Comparison of ENCODE assay signal across 33 cellular contexts in genomic region chr5:175731756-175732465, GRCh38.
"Had no signal": no experiment of that assay in that cellular context is flagged by ENCODE, and none has a peak within 500 bp of the region (broad histone marks: within the 10 kb centered on the region; RNA-seq: fewer than 3 reads in every experiment).

No MANE protein-coding gene starts in this region.

- H3K36me3 Mint-ChIP-seq: activated CD8-positive, alpha-beta memory T cell treated with anti-CD3 and anti-CD28 coated beads, Interleukin-2, amount 10 ng/mL, durations not matched to agents 7 days and 5 days; activated naive CD8-positive, alpha-beta T cell had no signal

- H3K27ac ChIP-seq: brain microvascular endothelial cell, colonic mucosa, WERI-Rb-1 had no signal

- H3K4me1 ChIP-seq: colonic mucosa had no signal

- H3K4me3 Mint-ChIP-seq: activated B cell treated with CpG ODN at 0.5 μM for 24 hours; activated CD8-positive, alpha-beta memory T cell treated with anti-CD3 and anti-CD28 coated beads, Interleukin-2, amount 10 ng/mL, durations not matched to agents 7 days and 5 days; activated CD8-positive, alpha-beta T cell treated with anti-CD3 and anti-CD28 coated beads for 36 hours; activated naive CD8-positive, alpha-beta T cell; activated T-helper 1 cell treated with anti-CD3 and anti-CD28 coated beads, Interleukin-12 subunit alpha, Interleukin-12 subunit beta, Interleukin-2, Interleukin-4 antibody, amounts not matched to agents 30 ng/mL and 10 ng/mL and 1 ng/mL, durations not matched to agents 14 hours and 24 hours and 36 hours; central memory CD8-positive, alpha-beta T cell; endodermal cell; T-helper 17 cell; T-helper 2 cell treated with Interferon-gamma antibody and Interleukin-4, amounts not matched to agents 5 μg/mL and 100 μg/mL, for 36 hours had no signal

- H3K27ac Mint-ChIP-seq: activated B cell treated with CpG ODN at 0.5 μM for 24 hours; activated CD8-positive, alpha-beta memory T cell treated with anti-CD3 and anti-CD28 coated beads, Interleukin-2, amount 10 ng/mL, durations not matched to agents 7 days and 5 days; activated CD8-positive, alpha-beta T cell treated with anti-CD3 and anti-CD28 coated beads for 36 hours; activated naive CD8-positive, alpha-beta T cell; activated T-helper 1 cell treated with anti-CD3 and anti-CD28 coated beads, Interleukin-12 subunit alpha, Interleukin-12 subunit beta, Interleukin-2, Interleukin-4 antibody, amounts not matched to agents 30 ng/mL and 10 ng/mL and 1 ng/mL, durations not matched to agents 14 hours and 24 hours and 36 hours; activated T-helper 2 cell treated with anti-CD3 and anti-CD28 coated beads, Interferon-gamma antibody, Interleukin-2, Interleukin-4, amounts not matched to agents 10 μg/mL and 5 μg/mL and 100 μg/mL, durations not matched to agents 14 hours and 24 hours and 36 hours; endodermal cell; T-helper 17 cell; T-helper 2 cell treated with Interferon-gamma antibody and Interleukin-4, amounts not matched to agents 5 μg/mL and 100 μg/mL, for 36 hours had no signal

- FAIRE-seq: astrocyte, bronchial epithelial cell, frontal cortex had no signal

- DNase-seq: activated B cell treated with CpG ODN at 0.5 μM for 24 hours; activated CD4-positive, alpha-beta T cell treated with anti-CD3 and anti-CD28 coated beads for 48 hours; activated CD4-positive, alpha-beta T cell treated with anti-CD3 and anti-CD28 coated beads, Interleukin-2, amount 50 U/mL, for 1 hour; activated CD4-positive, alpha-beta T cell treated with anti-CD3 and anti-CD28 coated beads, Interleukin-2, amount 50 U/mL, for 48 hours; activated CD8-positive, alpha-beta memory T cell treated with anti-CD3 and anti-CD28 coated beads, Interleukin-2, amount 10 ng/mL, durations not matched to agents 7 days and 5 days; activated CD8-positive, alpha-beta memory T cell treated with anti-CD3 and anti-CD28 coated beads, Interleukin-2, amount 50 U/mL, for 4 hours; activated CD8-positive, alpha-beta T cell treated with anti-CD3 and anti-CD28 coated beads for 36 hours; activated effector memory CD4-positive, alpha-beta T cell treated with anti-CD3 and anti-CD28 coated beads, Interleukin-2, amount 50 U/mL, for 16 hours; activated naive CD4-positive, alpha-beta T cell treated with anti-CD3 and anti-CD28 coated beads, Interleukin-2, amount 50 U/mL, for 16 hours; activated T-cell treated with anti-CD3 and anti-CD28 coated beads, Interleukin-2, amount 50 U/mL, for 1 hour; activated T-cell treated with anti-CD3 and anti-CD28 coated beads, Interleukin-2, amount 50 U/mL, for 48 hours; amniotic stem cell; anterior cingulate cortex; brain microvascular endothelial cell; colonic mucosa; effector memory CD4-positive, alpha-beta T cell; endodermal cell; foreskin fibroblast; head of caudate nucleus; T-helper 1 cell; T-helper 17 cell; T1000; WERI-Rb-1 had no signal

- H3K27me3 ChIP-seq: brain microvascular endothelial cell had no signal

- H3K36me3 ChIP-seq: brain microvascular endothelial cell, colonic mucosa, WERI-Rb-1 had no signal

- H3K4me3 ChIP-seq: colonic mucosa had no signal

- H3K9me3 ChIP-seq: colonic mucosa had no signal

- ATAC-seq: activated CD4-positive, CD25-positive, alpha-beta regulatory T cell treated with anti-CD3 and anti-CD28 coated beads, Interleukin-2, amount 50 U/mL, for 24 hours; activated CD8-positive, alpha-beta memory T cell treated with anti-CD3 and anti-CD28 coated beads, Interleukin-2, amount 10 ng/mL, durations not matched to agents 7 days and 5 days; activated CD8-positive, alpha-beta T cell treated with anti-CD3 and anti-CD28 coated beads for 36 hours; esophagus mucosa; T-helper 17 cell had no signal

- H3K9me3 Mint-ChIP-seq: activated B cell treated with CpG ODN at 0.5 μM for 24 hours; activated CD8-positive, alpha-beta T cell treated with anti-CD3 and anti-CD28 coated beads for 36 hours; activated T-helper 1 cell treated with anti-CD3 and anti-CD28 coated beads, Interleukin-12 subunit alpha, Interleukin-12 subunit beta, Interleukin-2, Interleukin-4 antibody, amounts not matched to agents 30 ng/mL and 10 ng/mL and 1 ng/mL, durations not matched to agents 14 hours and 24 hours and 36 hours; activated T-helper 2 cell treated with anti-CD3 and anti-CD28 coated beads, Interferon-gamma antibody, Interleukin-2, Interleukin-4, amounts not matched to agents 10 μg/mL and 5 μg/mL and 100 μg/mL, durations not matched to agents 14 hours and 24 hours and 36 hours; central memory CD8-positive, alpha-beta T cell; T-helper 2 cell treated with Interferon-gamma antibody and Interleukin-4, amounts not matched to agents 5 μg/mL and 100 μg/mL, for 36 hours had no signal
